19 cellular contexts compared by ENCODE assay signal in the genomic region with DNA sequence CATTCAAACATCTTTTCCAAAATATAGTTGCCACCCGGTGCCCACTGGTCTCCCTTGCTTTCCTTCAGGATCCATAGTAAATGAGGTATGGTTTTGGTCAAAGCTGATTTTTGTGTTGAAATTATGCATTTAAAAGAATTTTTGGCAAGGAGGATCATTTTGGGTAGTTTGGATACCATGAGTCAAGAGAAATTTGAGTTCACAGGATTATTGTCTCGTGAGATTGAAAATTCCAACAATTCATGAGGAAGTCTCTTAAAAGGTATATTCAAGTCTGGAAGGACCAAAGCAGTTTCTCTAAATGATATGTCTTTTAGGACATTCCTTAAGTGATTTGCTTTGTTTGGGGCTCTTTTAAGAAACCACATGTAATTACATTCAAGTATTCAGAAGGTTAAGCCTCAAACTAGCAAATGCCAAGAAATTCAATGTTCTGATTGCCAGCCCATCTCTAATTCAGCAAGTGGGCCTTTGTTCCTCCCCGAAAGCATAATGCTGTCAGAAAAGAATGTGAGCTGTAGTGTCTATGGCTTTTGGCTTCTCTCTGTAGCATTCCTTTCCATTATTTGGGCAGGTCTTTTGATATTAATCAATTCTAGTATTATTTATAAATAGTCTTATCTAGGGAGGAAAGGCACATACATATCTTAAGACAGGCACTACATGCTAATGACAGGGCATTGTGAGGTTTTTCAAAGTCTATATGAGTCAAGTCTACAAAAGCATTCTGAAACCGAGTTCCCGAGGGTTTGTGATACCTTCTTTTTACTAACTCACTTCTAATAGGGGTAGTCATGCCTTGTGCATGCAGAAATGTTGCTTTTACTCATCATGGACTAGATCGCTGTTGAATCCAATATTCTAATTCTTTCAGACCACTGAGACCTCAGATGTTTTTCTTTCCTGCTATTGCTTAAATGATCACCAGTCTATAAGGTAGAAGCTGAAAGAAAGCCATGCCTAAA.
DNase-seq lines count a peak whose midpoint lies in the region; ATAC-seq and TF ChIP-seq lines count a peak whose summit lies in the region.
"Had no signal": no experiment of that assay in that cellular context is flagged by ENCODE, and none has a peak within 500 bp of the region (broad histone marks: within the 10 kb centered on the region; RNA-seq: fewer than 3 reads in every experiment).

No MANE protein-coding gene starts in this region.

- H3K79me2 ChIP-seq in neural progenitor cell (ENCODE audit: low read depth) = no peaks in the 10 kb centered on the region

- no peak overlapping the region for H3K9ac ChIP-seq in neural progenitor cell

- H3K4me1 Mint-ChIP-seq in brain (peaks cover 41% of the 10 kb centered on the region), neural progenitor cell (peaks cover 35% of the 10 kb centered on the region), MCF 10A (ENCODE audit: insufficient read depth, unreplicated experiment) (no peaks in the 10 kb centered on the region)
- H3K4me1 Mint-ChIP-seq: B cell had no signal

- no peaks in the 10 kb centered on the region for H3K9me3 ChIP-seq in neural progenitor cell (ENCODE audit: low read depth)

- H3K36me3 ChIP-seq in neural progenitor cell = no peaks in the 10 kb centered on the region

- H3K9me3 Mint-ChIP-seq in brain (peaks cover 6 to 17% (median 10%) of the 10 kb centered on the region in 5 experiments), neural progenitor cell (peaks cover 6% of the 10 kb centered on the region), MCF 10A (ENCODE audit: unreplicated experiment) (no peaks in the 10 kb centered on the region)
- H3K9me3 Mint-ChIP-seq: CD4-positive, alpha-beta T cell had no signal

- no peaks in the 10 kb centered on the region for H3K27me3 Mint-ChIP-seq in brain
- peaks cover 11% of the 10 kb centered on the region for H3K27me3 Mint-ChIP-seq in neural progenitor cell (ENCODE audit: insufficient read depth, low read depth)
- no peaks in the 10 kb centered on the region for H3K27me3 Mint-ChIP-seq in MCF 10A (ENCODE audit: insufficient read depth, unreplicated experiment)
- H3K27me3 Mint-ChIP-seq: CD4-positive, alpha-beta T cell had no signal

- no peak for TF ChIP-seq CTCF in brain (conservative IDR thresholded peaks at IDR 0.05)
- no peak for TF ChIP-seq CTCF in neural progenitor cell (IDR thresholded peaks at IDR 0.05)
- TF ChIP-seq CTCF in MCF 10A (IDR thresholded peaks at IDR 0.05; ENCODE audit: unreplicated experiment) = no peak

- no TSS peak for BruUV-seq in MCF 10A (replicated peaks; lab: Mats Ljungman, UMichigan)

- CTCF ChIA-PET in MCF 10A (lab: Yijun Ruan, JAX) = no interaction called here

- H3K4me2 ChIP-seq in neural progenitor cell = peak overlapping the region; percentile 65

- H2AFZ ChIP-seq in neural progenitor cell (replicated peaks) = no peak overlapping the region

- peak overlapping the region; percentile 11 for H3K4me3 ChIP-seq in neural progenitor cell

- H3K27me3 ChIP-seq in neural progenitor cell = no peaks in the 10 kb centered on the region

- H3K27ac ChIP-seq in neural progenitor cell (peak overlapping the region; percentile 25), substantia nigra (ENCODE audit: low read depth, low read length, poor library complexity, severe bottlenecking) (no peak overlapping the region)

- H3K36me3 Mint-ChIP-seq in brain (no peaks in the 10 kb centered on the region), neural progenitor cell (peaks cover 6% of the 10 kb centered on the region), MCF 10A (ENCODE audit: insufficient read depth, unreplicated experiment) (no peaks in the 10 kb centered on the region)

- intact Hi-C loops in MCF 10A (cut with micrococcal nuclease) = no loop called here

- peaks cover 28% of the 10 kb centered on the region for H3K4me1 ChIP-seq in neural progenitor cell

- no peak for ATAC-seq in GM21423 (IDR thresholded peaks at IDR 0.05; ENCODE audit: unreplicated experiment)
- ATAC-seq: HepG2 had no signal

- peaks cover 23% of the 10 kb centered on the region for H3F3A ChIP-seq in neural progenitor cell (ENCODE audit: low read depth)

- H4K20me1 ChIP-seq in neural progenitor cell (ENCODE audit: low read depth) = no peaks in the 10 kb centered on the region

- H3K27ac Mint-ChIP-seq in brain = peak overlapping the region in 3 of 5 experiments; percentile 15 to 79 (median 25)
- no peak overlapping the region for H3K27ac Mint-ChIP-seq in neural progenitor cell
- H3K27ac Mint-ChIP-seq in MCF 10A (ENCODE audit: low read depth, unreplicated experiment) = no peak overlapping the region
- H3K27ac Mint-ChIP-seq: B cell; CD4-positive, alpha-beta T cell had no signal

- POLR2A ChIA-PET in MCF 10A (lab: Yijun Ruan, JAX) = no interaction called here

- DNase-seq in EH (ENCODE audit: low read depth) (peak; percentile 61), M059J (ENCODE audit: low read depth) (peak; percentile 50), neural progenitor cell (ENCODE audit: low spot score) (peak; percentile 42), NCI-H345 treated with DMSO at 0.1 percent for 48 hours (lab: John Stamatoyannopoulos, UW; ENCODE audit: unreplicated experiment) (no peak), MCF 10A (ENCODE audit: unreplicated experiment) (no peak), substantia nigra (lab: John Stamatoyannopoulos, UW) (no peak)
- DNase-seq: Calu3; CD4-positive, alpha-beta T cell; DMS79; GF-D8; Karpas-422; NCI-H526; NK-92 treated with Interleukin-12 subunit alpha and Interleukin-12 subunit beta, amount 100 ng/mL, for 24 hours; OCI-M1; RPMI8226 had no signal

- no peak overlapping the region for H3K4me3 Mint-ChIP-seq in brain
- H3K4me3 Mint-ChIP-seq in neural progenitor cell = no peak overlapping the region
- no peak overlapping the region for H3K4me3 Mint-ChIP-seq in MCF 10A (ENCODE audit: unreplicated experiment)
- H3K4me3 Mint-ChIP-seq: B cell; CD4-positive, alpha-beta T cell had no signal

Comparison
In these comparisons a context has a peak if more than half of its experiments do, and no peak if none do; other contexts are left out.
1. DNase-seq: peak in EH (single experiment), M059J (single experiment) and neural progenitor cell (single experiment); none in NCI-H345 treated with DMSO at 0.1 percent for 48 hours (single experiment), MCF 10A (single experiment) and substantia nigra (0 of 49).
2. H3K27ac Mint-ChIP-seq: peak in brain (3 of 5); none in neural progenitor cell (single experiment) and MCF 10A (single experiment).